Comparison of ENCODE assay signal across 24 cellular contexts in the genomic region with DNA sequence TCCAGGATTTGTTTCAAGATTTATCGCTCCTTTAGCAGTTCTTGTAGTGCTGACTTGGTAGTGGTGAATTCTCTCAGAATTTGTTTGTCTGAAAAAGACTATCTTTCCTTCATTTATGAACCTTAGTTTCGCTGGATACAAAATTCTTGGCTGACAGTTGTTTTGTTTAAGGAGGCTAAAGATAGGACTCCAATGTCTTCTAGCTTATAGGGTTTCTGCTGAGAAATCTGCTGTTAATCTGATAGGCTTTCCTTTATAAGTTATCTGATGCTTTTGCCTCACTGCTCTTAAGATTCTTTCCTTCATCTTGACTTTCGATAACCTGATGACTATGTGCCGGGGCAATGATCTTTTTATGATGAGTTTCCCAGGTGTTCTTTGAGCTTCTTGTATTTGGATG. TPM values are rescaled to one million over a fixed set of nuclear protein-coding genes. Genes with fewer than 3 reads are reported as not detected.
DNase-seq lines count a peak whose midpoint lies in the region; ATAC-seq, FAIRE-seq and TF ChIP-seq lines count a peak whose summit lies in the region.
"Had no signal": no experiment of that assay in that cellular context is flagged by ENCODE, and none has a peak within 500 bp of the region (broad histone marks: within the 10 kb centered on the region; RNA-seq: fewer than 3 reads in every experiment).

No MANE protein-coding gene starts in this region.

- POLR2A ChIA-PET in HepG2 (lab: Yijun Ruan, JAX), result no interaction called here
- POLR2A ChIA-PET in GM12878 (lab: Charles Lee), result no interaction called here

- H3K9me3 ChIP-seq in HepG2 (ENCODE audit: low read length), result no peaks in the 10 kb centered on the region; the same call in 1 of the 2 replicates
- H3K9me3 ChIP-seq in right lobe of liver, result peaks cover 0 to 5% (median 0%) of the 10 kb centered on the region in 4 donors
- peaks cover 5% of the 10 kb centered on the region; the same call in 2 of the 3 replicates for H3K9me3 ChIP-seq in GM12878 (replicated peaks; ENCODE audit: control insufficient read depth, insufficient read depth, low read length)
- H3K9me3 ChIP-seq in heart right ventricle, result peaks cover 0 to 36% (median 16%) of the 10 kb centered on the region in 11 donors

- H3K27ac ChIP-seq in HepG2 (ENCODE audit: extremely low read length, insufficient read depth, low read length), result no peak overlapping the region
- no peak overlapping the region for H3K27ac ChIP-seq in right lobe of liver
- no peak overlapping the region for H3K27ac ChIP-seq in GM12878 (ENCODE audit: control insufficient read depth, insufficient read depth)
- peak overlapping the region; percentile 69 for H3K27ac ChIP-seq in epithelial cell of prostate
- no peak overlapping the region for H3K27ac ChIP-seq in heart right ventricle
- H3K27ac ChIP-seq: 22Rv1, BLaER1, C4-2B had no signal

- TF ChIP-seq RAD21 in HepG2 (CRISPR knock-in tag; IDR thresholded peaks at IDR 0.05) (no peak), GM12878 (IDR thresholded peaks at IDR 0.05; ENCODE audit: insufficient read depth, low read depth, low read length) (no peak)

- TF ChIP-seq POLR2A in HepG2 (IDR thresholded peaks at IDR 0.05; ENCODE audit: insufficient read depth in 1 of 2, low read depth in 2 of 2, low read length in 2 of 2) (no peak), right lobe of liver (IDR thresholded peaks at IDR 0.05) (no peak), GM12878 (IDR thresholded peaks at IDR 0.05; ENCODE audit: low read depth, low read length) (no peak)

- in situ Hi-C loops in HepG2 (cut with HindIII; ENCODE audit: extremely low pct_ligation_motif_present, low pct_unique_long_range_greater_than_20kb), result no loop called here
- in situ Hi-C loops in GM12878 (cut with MboI), result no loop called here

- no peak for ATAC-seq in HepG2
- no peak for ATAC-seq in right lobe of liver
- no peak for ATAC-seq in GM12878
- ATAC-seq in heart right ventricle, result no peak
- ATAC-seq in HG02623 (IDR thresholded peaks at IDR 0.05; ENCODE audit: unreplicated experiment), result no peak
- ATAC-seq: GM23338, HCT116 had no signal

- H3K36me3 ChIP-seq in HepG2 (replicated peaks in 1 of 2; ENCODE audit: control insufficient read depth in 1 of 2, insufficient read depth in 2 of 2, low read length in 2 of 2) (peaks cover 8 to 15% of the 10 kb centered on the region in 2 experiments; a peak in 4 of 5 replicates), right lobe of liver (peaks cover 0 to 17% (median 4%) of the 10 kb centered on the region in 4 donors), GM12878 (ENCODE audit: control insufficient read depth in 2 of 2, insufficient read depth in 2 of 2, low read length in 1 of 2) (peaks cover 4 to 9% of the 10 kb centered on the region in 2 experiments; a peak in 3 of 4 replicates), heart right ventricle (peaks cover 0 to 67% (median 22%) of the 10 kb centered on the region in 9 donors)

- TF ChIP-seq CTCF in HepG2 (CRISPR knock-in tag; IDR thresholded peaks at IDR 0.05) (no peak), right lobe of liver (IDR thresholded peaks at IDR 0.05) (no peak), GM12878 (IDR thresholded peaks at IDR 0.05 in 2 of 3, conservative IDR thresholded peaks at IDR 0.05 in 1 of 3; ENCODE audit: control insufficient read depth in 2 of 3, extremely low read depth in 1 of 3, insufficient read depth in 1 of 3, low read depth in 3 of 3, low read length in 3 of 3) (no peak), heart right ventricle (IDR thresholded peaks at IDR 0.05) (no peak)

- no peak for DNase-seq in HepG2 (ENCODE audit: low spot score)
- DNase-seq in right lobe of liver, result no peak
- no peak for DNase-seq in GM12878 (ENCODE audit: low read depth, low spot score)
- no peak for DNase-seq in epithelial cell of prostate (ENCODE audit: low read depth, low spot score)
- DNase-seq in heart right ventricle, result no peak
- DNase-seq in activated T-cell treated with anti-CD3 and anti-CD28 coated beads, Interleukin-2, amount 50 U/mL, for 1 hour, result no peak
- DNase-seq: CD4-positive, CD25-positive, alpha-beta regulatory T cell; CD8-positive, alpha-beta memory T cell; DMS 273 treated with DMSO at 0.1 percent for 48 hours; DMS79; EL; GDM1; H9; HFFc6 had no signal

- H3K4me3 ChIP-seq in HepG2 (replicated peaks in 1 of 3; ENCODE audit: insufficient read depth in 1 of 3, low read depth in 2 of 3, low read length in 3 of 3) (no peak overlapping the region), right lobe of liver (no peak overlapping the region), GM12878 (no peak overlapping the region), heart right ventricle (no peak overlapping the region)
- H3K4me3 ChIP-seq: BLaER1, GM23338 had no signal

- SMC1A ChIA-PET in GM12878 (lab: Charles Lee; ENCODE audit: uncharacterized antibody, unreplicated experiment), result interaction anchor here (0.8 to 1.6 kb wide), 4 partner anchors 9 to 65 kb away, joined by 3 to 6 read pairs (median 3); no protein-coding TSS in a partner anchor

- no peaks in the 10 kb centered on the region for H4K20me1 ChIP-seq in HepG2 (ENCODE audit: insufficient read depth, low read length)
- no peaks in the 10 kb centered on the region for H4K20me1 ChIP-seq in GM12878 (ENCODE audit: control insufficient read depth, insufficient read depth)
- H4K20me1 ChIP-seq: BLaER1 had no signal

- no TSS peak for BruUV-seq in HepG2 (replicated peaks; lab: Mats Ljungman, UMichigan)
- no TSS peak for BruUV-seq in GM12878 (replicated peaks; lab: Mats Ljungman, UMichigan)

- H3K27me3 ChIP-seq in HepG2 (ENCODE audit: control insufficient read depth in 1 of 2, insufficient read depth in 2 of 2, low read length in 2 of 2) (no peaks in the 10 kb centered on the region), right lobe of liver (no peaks in the 10 kb centered on the region), GM12878 (replicated peaks in 1 of 2; ENCODE audit: control insufficient read depth in 2 of 2, insufficient read depth in 2 of 2, low read length in 1 of 2) (no peaks in the 10 kb centered on the region), heart right ventricle (no peaks in the 10 kb centered on the region)
- H3K27me3 ChIP-seq: BLaER1 had no signal

- intact Hi-C loops in HepG2 (cut with micrococcal nuclease; ENCODE audit: unreplicated experiment) (no loop called here), right lobe of liver (cut with DNase I) (no loop called here), GM12878 (cut with micrococcal nuclease; ENCODE audit: unreplicated experiment) (no loop called here), heart right ventricle (cut with DNase I) (no loop called here)

- H3K4me2 ChIP-seq in HepG2 (ENCODE audit: low read depth, low read length), result no peak overlapping the region
- no peak overlapping the region for H3K4me2 ChIP-seq in GM12878 (ENCODE audit: control insufficient read depth, insufficient read depth)
- H3K4me2 ChIP-seq: BLaER1, GM23338 had no signal

- over 99% methylated on average over 4 of the region's 4 CpGs for WGBS in HepG2 (ENCODE audit: low lambda C conversion rate)
- WGBS in right lobe of liver (ENCODE audit: insufficient coverage, low coverage, low lambda C conversion rate, missing lambda C conversion rate), result 92% methylated on average over 4 of the region's 4 CpGs
- WGBS in GM12878 (ENCODE audit: insufficient coverage, insufficient replicate concordance, low lambda C conversion rate, missing lambda C conversion rate), result 96% methylated on average over 4 of the region's 4 CpGs
- WGBS in heart right ventricle, 2 donors, result 93 to 94% methylated on average over 4 of the region's 4 CpGs

- no peak for TF ChIP-seq EP300 in HepG2 (IDR thresholded peaks at IDR 0.05; ENCODE audit: low read depth in 2 of 2, low read length in 2 of 2)
- TF ChIP-seq EP300 in HepG2 (CRISPR knock-in tag; IDR thresholded peaks at IDR 0.05; ENCODE audit: borderline replicate concordance), result no peak
- no peak for TF ChIP-seq EP300 in GM12878 (IDR thresholded peaks at IDR 0.05; ENCODE audit: borderline replicate concordance in 1 of 2, control insufficient read depth in 1 of 2, low read depth in 2 of 2, low read length in 2 of 2)

- no peak for FAIRE-seq in HepG2 (lab: Jason Lieb, UNC)
- FAIRE-seq in GM12878 (lab: Jason Lieb, UNC), result no peak
- FAIRE-seq: A204.1, D721Med, GM12891, GM18507 had no signal

- CTCF ChIA-PET in HepG2 (lab: Yijun Ruan, JAX; ENCODE audit: low intra/inter-chr PET ratio, low total read pairs), result no interaction called here
- CTCF ChIA-PET in GM12878 (lab: Yijun Ruan, JAX), result interaction anchor here (1.0 to 1.1 kb wide), 2 partner anchors 12 to 330 kb away, joined by 3 read pairs; no protein-coding TSS in a partner anchor

- no peaks in the 10 kb centered on the region for H3K79me2 ChIP-seq in HepG2 (ENCODE audit: insufficient read depth, low read length)
- no peaks in the 10 kb centered on the region for H3K79me2 ChIP-seq in GM12878 (ENCODE audit: control insufficient read depth, insufficient read depth, low read length)

- H2AFZ ChIP-seq in HepG2 (ENCODE audit: low read length) (no peak overlapping the region), GM12878 (ENCODE audit: control insufficient read depth, low read depth, low read length) (no peak overlapping the region)
- H2AFZ ChIP-seq: GM23338 had no signal

- peaks cover 10% of the 10 kb centered on the region; the same call in 1 of the 2 replicates for H3K4me1 ChIP-seq in HepG2 (ENCODE audit: insufficient read depth, low read length)
- H3K4me1 ChIP-seq in right lobe of liver, result no peaks in the 10 kb centered on the region
- H3K4me1 ChIP-seq in GM12878 (ENCODE audit: control insufficient read depth, insufficient read depth, low read length), result no peaks in the 10 kb centered on the region
- H3K4me1 ChIP-seq in heart right ventricle, result no peaks in the 10 kb centered on the region
- H3K4me1 ChIP-seq: BLaER1 had no signal

- RAD21 ChIA-PET in GM12878 (lab: Charles Lee; ENCODE audit: unreplicated experiment), result no interaction called here

- H3K9ac ChIP-seq in HepG2 (ENCODE audit: insufficient read depth, low read depth, low read length), result no peak overlapping the region
- H3K9ac ChIP-seq in GM12878 (ENCODE audit: control insufficient read depth, insufficient read depth, low read length), result no peak overlapping the region
- H3K9ac ChIP-seq: BLaER1 had no signal

RNA-seq across cellular contexts. Expression of gene RPAP2, which starts 28.9 kb away (rescaled TPM):
- total RNA-seq in HepG2 (2016; rRNA removed; fragmentation: Illumina TruSeq; extraction: Trizol) (34.8 and 50.7 TPM in 2 replicates), right lobe of liver (10 to 100 TPM in 4 of 6 experiments, 1 to 10 TPM in 2; 7.1 to 12.7 (median 11.1) TPM), GM12878 (2014; rRNA removed) (11.4 and 13.4 TPM in 2 replicates), GM12878 (2014; rRNA removed; fragmentation: Illumina TruSeq; extraction: Trizol) (19.7 and 20.0 TPM in 2 replicates), GM12878 (2021) (20.4 and 22.7 TPM in 2 replicates), heart right ventricle (10 to 100 TPM; 18.9 to 27.5 (median 24.5) TPM)
- 23.0 and 24.9 TPM in 2 replicates for total RNA-seq in HepG2 (2016; cell fraction: cytosol; rRNA removed; fragmentation: Illumina TruSeq; extraction: Trizol; ENCODE audit: low read depth)
- total RNA-seq in HepG2 (2016; cell fraction: insoluble cytoplasmic fraction; rRNA removed; fragmentation: Illumina TruSeq; extraction: Trizol), result 33.0 and 51.8 TPM in 2 replicates
- total RNA-seq in HepG2 (2016; cell fraction: membrane; rRNA removed; fragmentation: Illumina TruSeq; extraction: Trizol), result 21.4 and 26.2 TPM in 2 replicates
- 44.4 and 51.0 TPM in 2 replicates for total RNA-seq in HepG2 (2016; cell fraction: nucleus; rRNA removed; fragmentation: Illumina TruSeq; extraction: Trizol)
- polyA plus RNA-seq in HepG2 (2011; rRNA removed) (6.7 and 10.0 TPM in 2 replicates), GM12878 (2011; rRNA removed) (20.7 and 34.5 TPM in 2 replicates), GM12878 (2014; fragmentation: Illumina TruSeq; extraction: Trizol) (23.3 and 29.8 TPM in 2 replicates), GM12878 (2014; fragmentation: Nextera tagmentation; extraction: Ambion mirVana) (10 to 100 TPM; 20.2 to 24.0 TPM), GM12878 (2014; rRNA removed) (6.1 and 11.4 TPM in 2 replicates), GM12878 (2016; fragmentation: Nextera tagmentation; extraction: Ambion mirVana) (10 to 100 TPM; 35.4 to 39.5 TPM), heart right ventricle (1 to 10 TPM; 7.0 to 9.1 TPM)
- 2.6 and 4.9 TPM in 2 replicates for polyA plus RNA-seq in HepG2 (2011; cell fraction: cytosol; rRNA removed)
- polyA plus RNA-seq in HepG2 (2011; cell fraction: nucleus; rRNA removed), result 2.6 and 4.1 TPM in 2 replicates
- polyA plus RNA-seq in HepG2 (2012), result 9.4 and 10.7 TPM in 2 replicates
- polyA plus RNA-seq in HepG2 (2016; cell fraction: cytosol; fragmentation: Illumina TruSeq; extraction: Trizol; ENCODE audit: low read depth), result 2.4 and 3.0 TPM in 2 replicates
- 33.9 and 34.5 TPM in 2 replicates for polyA plus RNA-seq in HepG2 (2016; cell fraction: insoluble cytoplasmic fraction; fragmentation: Illumina TruSeq; extraction: Trizol; ENCODE audit: low read depth)
- 5.5 and 6.0 TPM in 2 replicates for polyA plus RNA-seq in HepG2 (2016; cell fraction: membrane; fragmentation: Illumina TruSeq; extraction: Trizol; ENCODE audit: low read depth)
- polyA plus RNA-seq in HepG2 (2016; cell fraction: nucleus; fragmentation: Illumina TruSeq; extraction: Trizol; ENCODE audit: insufficient read depth, low read depth), result 24.1 and 24.9 TPM in 2 replicates
- 6.8 and 6.9 TPM in 2 replicates for polyA minus RNA-seq in HepG2 (2011; rRNA and poly(A)+ RNA removed; ENCODE audit: low replicate concordance)
- polyA minus RNA-seq in HepG2 (2011; cell fraction: cytosol; rRNA and poly(A)+ RNA removed), result 7.6 and 8.6 TPM in 2 replicates
- polyA minus RNA-seq in HepG2 (2011; cell fraction: nucleus; rRNA and poly(A)+ RNA removed), result 30.6 and 37.0 TPM in 2 replicates
- 50.5 and 50.9 TPM in 2 replicates for total RNA-seq in GM12878 (2013; cell fraction: nucleolus; rRNA removed)
- polyA plus RNA-seq in GM12878 (2011; ENCODE audit: low read depth), result 3.9 TPM
- 4.8 and 8.4 TPM in 2 replicates for polyA plus RNA-seq in GM12878 (2011; cell fraction: cytosol; rRNA removed)
- polyA plus RNA-seq in GM12878 (2011; cell fraction: nucleus; rRNA removed), result 8.5 and 8.8 TPM in 2 replicates
- 7.9 and 12.7 TPM in 2 replicates for polyA plus RNA-seq in GM12878 (2012)
- polyA minus RNA-seq in GM12878 (2011; rRNA and poly(A)+ RNA removed), result 6.3 and 17.9 TPM in 2 replicates
- 6.1 and 6.2 TPM in 2 replicates for polyA minus RNA-seq in GM12878 (2011; cell fraction: cytosol; rRNA and poly(A)+ RNA removed)
- 5.3 and 11.7 TPM in 2 replicates for polyA minus RNA-seq in GM12878 (2011; cell fraction: nucleus; rRNA and poly(A)+ RNA removed)

RNA-seq across cellular contexts. Expression of gene GLMN, which starts 29.0 kb away (rescaled TPM):
- 18.4 and 27.8 TPM in 2 replicates for total RNA-seq in HepG2 (2016; rRNA removed; fragmentation: Illumina TruSeq; extraction: Trizol)
- total RNA-seq in HepG2 (2016; cell fraction: cytosol; rRNA removed; fragmentation: Illumina TruSeq; extraction: Trizol; ENCODE audit: low read depth), result 5.5 and 8.7 TPM in 2 replicates
- total RNA-seq in HepG2 (2016; cell fraction: insoluble cytoplasmic fraction; rRNA removed; fragmentation: Illumina TruSeq; extraction: Trizol), result 19.1 and 26.2 TPM in 2 replicates
- total RNA-seq in HepG2 (2016; cell fraction: membrane; rRNA removed; fragmentation: Illumina TruSeq; extraction: Trizol), result 8.2 and 8.5 TPM in 2 replicates
- 24.4 and 26.3 TPM in 2 replicates for total RNA-seq in HepG2 (2016; cell fraction: nucleus; rRNA removed; fragmentation: Illumina TruSeq; extraction: Trizol)
- polyA plus RNA-seq in HepG2 (2011; rRNA removed), result 5.2 and 5.9 TPM in 2 replicates
- 1.0 and 1.8 TPM in 2 replicates for polyA plus RNA-seq in HepG2 (2011; cell fraction: cytosol; rRNA removed)
- 4.1 and 6.7 TPM in 2 replicates for polyA plus RNA-seq in HepG2 (2011; cell fraction: nucleus; rRNA removed)
- polyA plus RNA-seq in HepG2 (2012), result 5.8 and 8.6 TPM in 2 replicates
- polyA plus RNA-seq in HepG2 (2016; cell fraction: cytosol; fragmentation: Illumina TruSeq; extraction: Trizol; ENCODE audit: low read depth), result 3.6 and 4.2 TPM in 2 replicates
- 21.0 and 21.8 TPM in 2 replicates for polyA plus RNA-seq in HepG2 (2016; cell fraction: insoluble cytoplasmic fraction; fragmentation: Illumina TruSeq; extraction: Trizol; ENCODE audit: low read depth)
- polyA plus RNA-seq in HepG2 (2016; cell fraction: membrane; fragmentation: Illumina TruSeq; extraction: Trizol; ENCODE audit: low read depth), result 5.6 and 6.0 TPM in 2 replicates
- 38.7 and 49.5 TPM in 2 replicates for polyA plus RNA-seq in HepG2 (2016; cell fraction: nucleus; fragmentation: Illumina TruSeq; extraction: Trizol; ENCODE audit: insufficient read depth, low read depth)
- 0.74 and 0.96 TPM in 2 replicates for polyA minus RNA-seq in HepG2 (2011; rRNA and poly(A)+ RNA removed; ENCODE audit: low replicate concordance)
- polyA minus RNA-seq in HepG2 (2011; cell fraction: cytosol; rRNA and poly(A)+ RNA removed), result 1.4 and 1.6 TPM in 2 replicates
- polyA minus RNA-seq in HepG2 (2011; cell fraction: nucleus; rRNA and poly(A)+ RNA removed), result 21.6 and 23.6 TPM in 2 replicates
- 1 to 10 TPM; 1.6 to 3.6 (median 2.5) TPM for total RNA-seq in right lobe of liver
- total RNA-seq in GM12878 (2013; cell fraction: nucleolus; rRNA removed), result 50.5 and 56.5 TPM in 2 replicates
- 13.3 and 17.1 TPM in 2 replicates for total RNA-seq in GM12878 (2014; rRNA removed)
- 17.6 and 18.1 TPM in 2 replicates for total RNA-seq in GM12878 (2014; rRNA removed; fragmentation: Illumina TruSeq; extraction: Trizol)
- 11.5 TPM in 2 replicates for total RNA-seq in GM12878 (2021)
- 5.5 TPM for polyA plus RNA-seq in GM12878 (2011; ENCODE audit: low read depth)
- polyA plus RNA-seq in GM12878 (2011; rRNA removed), result 15.3 and 28.0 TPM in 2 replicates
- polyA plus RNA-seq in GM12878 (2011; cell fraction: cytosol; rRNA removed), result 2.5 and 2.8 TPM in 2 replicates
- polyA plus RNA-seq in GM12878 (2011; cell fraction: nucleus; rRNA removed), result 15.0 and 18.6 TPM in 2 replicates
- 10.6 and 11.0 TPM in 2 replicates for polyA plus RNA-seq in GM12878 (2012)
- polyA plus RNA-seq in GM12878 (2014; fragmentation: Illumina TruSeq; extraction: Trizol), result 15.4 and 20.9 TPM in 2 replicates
- 10 to 100 TPM; 18.2 to 20.6 TPM for polyA plus RNA-seq in GM12878 (2014; fragmentation: Nextera tagmentation; extraction: Ambion mirVana)
- 11.0 and 14.4 TPM in 2 replicates for polyA plus RNA-seq in GM12878 (2014; rRNA removed)
- 10 to 100 TPM; 30.0 to 33.7 TPM for polyA plus RNA-seq in GM12878 (2016; fragmentation: Nextera tagmentation; extraction: Ambion mirVana)
- 2.5 and 5.0 TPM in 2 replicates for polyA minus RNA-seq in GM12878 (2011; rRNA and poly(A)+ RNA removed)
- 1.9 and 2.1 TPM in 2 replicates for polyA minus RNA-seq in GM12878 (2011; cell fraction: cytosol; rRNA and poly(A)+ RNA removed)
- polyA minus RNA-seq in GM12878 (2011; cell fraction: nucleus; rRNA and poly(A)+ RNA removed), result 7.5 and 11.1 TPM in 2 replicates
- 1 to 10 TPM; 4.4 to 7.1 (median 6.0) TPM for total RNA-seq in heart right ventricle
- 10 to 100 TPM in 1 of 2 donors, 1 to 10 TPM in 1; 4.4 to 33.0 TPM for polyA plus RNA-seq in heart right ventricle

Comparison
In these comparisons a context has a peak if more than half of its experiments do, and no peak if none do; other contexts are left out.
1. Of the 75 proteins assayed by ChIP-seq in both HepG2 and GM12878: peak only in HepG2: none; only in GM12878: CBX5; in both: none; in neither: 74.